ENCODE assay signal across 16 cellular contexts in the genomic region with DNA sequence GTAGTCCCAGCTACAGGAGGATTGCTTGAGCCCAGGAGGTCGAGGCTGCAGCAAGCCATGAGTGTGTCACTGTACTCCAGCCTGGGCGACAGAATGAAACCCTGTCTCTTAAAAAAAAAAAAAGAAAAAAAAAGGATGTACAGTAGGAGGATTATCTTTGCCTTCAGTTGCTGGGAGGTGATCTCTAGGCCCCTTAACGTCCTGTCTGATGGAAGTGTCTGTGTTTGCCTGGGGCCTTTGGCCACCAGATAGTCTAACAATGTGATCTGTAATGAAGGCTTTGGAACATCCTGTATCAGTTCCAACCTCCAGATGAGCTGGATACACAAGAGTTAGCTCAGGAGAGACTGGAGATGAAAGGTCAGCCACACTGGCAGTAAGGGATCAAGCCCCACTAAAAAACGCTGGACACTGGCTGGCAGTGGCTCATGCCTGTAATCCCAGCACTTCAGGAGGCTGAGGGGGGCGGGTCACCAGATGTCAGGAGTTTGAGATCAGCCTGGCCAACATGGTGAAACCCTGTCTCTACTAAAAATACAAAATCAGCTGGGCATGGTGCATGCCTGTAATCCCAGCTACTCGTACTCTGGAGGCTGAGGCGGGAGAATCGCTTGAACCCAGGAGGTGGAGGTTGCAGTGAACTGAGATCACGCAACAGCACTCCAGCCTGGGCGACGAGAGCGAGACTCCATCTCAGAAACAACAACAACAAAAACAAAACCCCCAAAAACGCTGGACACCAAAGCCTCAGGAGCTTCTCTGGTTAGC. TPM values are rescaled to one million over a fixed set of nuclear protein-coding genes. Genes with fewer than 3 reads are reported as not detected.
DNase-seq lines count a peak whose midpoint lies in the region; ATAC-seq, FAIRE-seq and TF ChIP-seq lines count a peak whose summit lies in the region.
"Had no signal": no experiment of that assay in that cellular context is flagged by ENCODE, and none has a peak within 500 bp of the region (broad histone marks: within the 10 kb centered on the region; RNA-seq: fewer than 3 reads in every experiment).

No MANE protein-coding gene starts in this region.

- H3K27ac ChIP-seq in spleen = no peak overlapping the region
- H3K27ac ChIP-seq in suprapubic skin = no peak overlapping the region
- H3K27ac ChIP-seq: C4-2B, pancreas, upper lobe of right lung had no signal

- H3K4me3 ChIP-seq in spleen = no peak overlapping the region
- H3K4me3 ChIP-seq in suprapubic skin = no peak overlapping the region
- H3K4me3 ChIP-seq: pancreas, skin epidermis, upper lobe of right lung had no signal

- intact Hi-C loops in Calu3 (cut with micrococcal nuclease; ENCODE audit: unreplicated experiment) (no loop called here), spleen (cut with DNase I; ENCODE audit: low total_unique reads) (no loop called here)
- intact Hi-C loops in activated T-helper 1 cell treated with anti-CD3 and anti-CD28 coated beads, Interleukin-12 subunit alpha, Interleukin-12 subunit beta, Interleukin-2, Interleukin-4 antibody, amounts not matched to agents 30 ng/mL and 10 ng/mL and 1 ng/mL, durations not matched to agents 14 hours and 24 hours and 36 hours (cut with micrococcal nuclease) = no loop called here

- TF ChIP-seq CTCF in Calu3 (IDR thresholded peaks at IDR 0.05; ENCODE audit: unreplicated experiment) = no peak
- TF ChIP-seq CTCF in spleen (IDR thresholded peaks at IDR 0.05 in 8 of 11, conservative IDR thresholded peaks at IDR 0.05 in 3 of 11) = no peak
- TF ChIP-seq CTCF in suprapubic skin (IDR thresholded peaks at IDR 0.05) = no peak

- no peaks in the 10 kb centered on the region for H3K27me3 Mint-ChIP-seq in T-helper 2 cell treated with Interferon-gamma antibody and Interleukin-4, amounts not matched to agents 5 μg/mL and 100 μg/mL, for 36 hours (ENCODE audit: low read depth)
- H3K27me3 Mint-ChIP-seq in Calu3 (ENCODE audit: unreplicated experiment) = no peaks in the 10 kb centered on the region
- H3K27me3 Mint-ChIP-seq in activated T-helper 1 cell treated with anti-CD3 and anti-CD28 coated beads, Interleukin-12 subunit alpha, Interleukin-12 subunit beta, Interleukin-2, Interleukin-4 antibody, amounts not matched to agents 30 ng/mL and 10 ng/mL and 1 ng/mL, durations not matched to agents 14 hours and 24 hours and 36 hours (ENCODE audit: insufficient read depth) = peaks cover 4% of the 10 kb centered on the region
- no peaks in the 10 kb centered on the region for H3K27me3 Mint-ChIP-seq in naive thymus-derived CD8-positive, alpha-beta T cell

- H3K27ac Mint-ChIP-seq in T-helper 2 cell treated with Interferon-gamma antibody and Interleukin-4, amounts not matched to agents 5 μg/mL and 100 μg/mL, for 36 hours = peak overlapping the region; percentile 85
- peak overlapping the region; percentile 93 for H3K27ac Mint-ChIP-seq in Calu3 (ENCODE audit: unreplicated experiment)
- H3K27ac Mint-ChIP-seq in activated T-helper 1 cell treated with anti-CD3 and anti-CD28 coated beads, Interleukin-12 subunit alpha, Interleukin-12 subunit beta, Interleukin-2, Interleukin-4 antibody, amounts not matched to agents 30 ng/mL and 10 ng/mL and 1 ng/mL, durations not matched to agents 14 hours and 24 hours and 36 hours = peak overlapping the region; percentile 65
- peak overlapping the region; percentile 72 to 93 (median 91) for H3K27ac Mint-ChIP-seq in naive thymus-derived CD8-positive, alpha-beta T cell

- H3K36me3 ChIP-seq in spleen (no peaks in the 10 kb centered on the region), suprapubic skin (no peaks in the 10 kb centered on the region)
- H3K36me3 ChIP-seq: pancreas, upper lobe of right lung had no signal

- H3K4me3 Mint-ChIP-seq in T-helper 2 cell treated with Interferon-gamma antibody and Interleukin-4, amounts not matched to agents 5 μg/mL and 100 μg/mL, for 36 hours = peak overlapping the region; percentile 57
- peak overlapping the region; percentile 51 for H3K4me3 Mint-ChIP-seq in Calu3 (ENCODE audit: low read depth, unreplicated experiment)
- peak overlapping the region; percentile 3 for H3K4me3 Mint-ChIP-seq in activated T-helper 1 cell treated with anti-CD3 and anti-CD28 coated beads, Interleukin-12 subunit alpha, Interleukin-12 subunit beta, Interleukin-2, Interleukin-4 antibody, amounts not matched to agents 30 ng/mL and 10 ng/mL and 1 ng/mL, durations not matched to agents 14 hours and 24 hours and 36 hours
- peak overlapping the region in 9 of 10 donors; percentile 35 to 70 (median 56) for H3K4me3 Mint-ChIP-seq in naive thymus-derived CD8-positive, alpha-beta T cell

- no peaks in the 10 kb centered on the region for H3K36me3 Mint-ChIP-seq in T-helper 2 cell treated with Interferon-gamma antibody and Interleukin-4, amounts not matched to agents 5 μg/mL and 100 μg/mL, for 36 hours (ENCODE audit: low read depth)
- peaks cover 46% of the 10 kb centered on the region for H3K36me3 Mint-ChIP-seq in Calu3 (ENCODE audit: insufficient read depth, unreplicated experiment)
- H3K36me3 Mint-ChIP-seq in activated T-helper 1 cell treated with anti-CD3 and anti-CD28 coated beads, Interleukin-12 subunit alpha, Interleukin-12 subunit beta, Interleukin-2, Interleukin-4 antibody, amounts not matched to agents 30 ng/mL and 10 ng/mL and 1 ng/mL, durations not matched to agents 14 hours and 24 hours and 36 hours (ENCODE audit: low read depth) = no peaks in the 10 kb centered on the region
- H3K36me3 Mint-ChIP-seq in naive thymus-derived CD8-positive, alpha-beta T cell = no peaks in the 10 kb centered on the region

- peaks cover 24% of the 10 kb centered on the region for H3K4me1 Mint-ChIP-seq in T-helper 2 cell treated with Interferon-gamma antibody and Interleukin-4, amounts not matched to agents 5 μg/mL and 100 μg/mL, for 36 hours (ENCODE audit: low read depth)
- peaks cover 51% of the 10 kb centered on the region for H3K4me1 Mint-ChIP-seq in Calu3 (ENCODE audit: low read depth, unreplicated experiment)
- peaks cover 31% of the 10 kb centered on the region for H3K4me1 Mint-ChIP-seq in activated T-helper 1 cell treated with anti-CD3 and anti-CD28 coated beads, Interleukin-12 subunit alpha, Interleukin-12 subunit beta, Interleukin-2, Interleukin-4 antibody, amounts not matched to agents 30 ng/mL and 10 ng/mL and 1 ng/mL, durations not matched to agents 14 hours and 24 hours and 36 hours (ENCODE audit: low read depth)
- peaks cover 0 to 22% (median 18%) of the 10 kb centered on the region in 4 donors for H3K4me1 Mint-ChIP-seq in naive thymus-derived CD8-positive, alpha-beta T cell

- BruUV-seq in Calu3 (replicated peaks; lab: Mats Ljungman, UMichigan) = no TSS peak

- POLR2A ChIA-PET in naive thymus-derived CD8-positive, alpha-beta T cell (lab: Charles Lee) = interaction anchor here (0.5 to 0.6 kb wide), 2 partner anchors 9 to 881 kb away, joined by 3 to 4 read pairs; no protein-coding TSS in a partner anchor

- ATAC-seq in naive thymus-derived CD8-positive, alpha-beta T cell = peak; percentile 9
- ATAC-seq: left ventricle myocardium superior, upper lobe of right lung had no signal

- no peak for DNase-seq in T-helper 2 cell treated with Interferon-gamma antibody and Interleukin-4, amounts not matched to agents 5 μg/mL and 100 μg/mL, for 36 hours (ENCODE audit: low spot score)
- DNase-seq in T-helper 2 cell = no peak
- DNase-seq in Calu3 = no peak
- DNase-seq in activated T-helper 1 cell treated with anti-CD3 and anti-CD28 coated beads, Interleukin-12 subunit alpha, Interleukin-12 subunit beta, Interleukin-2, Interleukin-4 antibody, amounts not matched to agents 30 ng/mL and 10 ng/mL and 1 ng/mL, durations not matched to agents 14 hours and 24 hours and 36 hours (ENCODE audit: low spot score) = no peak
- DNase-seq in naive thymus-derived CD8-positive, alpha-beta T cell = peak in 1 of 10 donors; percentile 2
- no peak for DNase-seq in spleen
- no peak for DNase-seq in RCC 7860 (ENCODE audit: low spot score)
- no peak for DNase-seq in suprapubic skin (ENCODE audit: low spot score in 2 of 2)
- DNase-seq: left ventricle myocardium superior, NCI-H2081, NCI-H510A treated with DMSO at 0.1 percent for 48 hours, pancreas, upper lobe of right lung had no signal

- H3K4me1 ChIP-seq in spleen (no peaks in the 10 kb centered on the region), suprapubic skin (peaks cover 23% of the 10 kb centered on the region)
- H3K4me1 ChIP-seq: pancreas, upper lobe of right lung had no signal

- no peak for TF ChIP-seq EP300 in suprapubic skin (IDR thresholded peaks at IDR 0.05)

- FAIRE-seq in RCC 7860 (lab: Jason Lieb, UNC) = no peak
- FAIRE-seq: pancreas had no signal

- H3K9me3 ChIP-seq in spleen = no peaks in the 10 kb centered on the region
- no peaks in the 10 kb centered on the region for H3K9me3 ChIP-seq in suprapubic skin
- H3K9me3 ChIP-seq: pancreas, upper lobe of right lung had no signal

- WGBS in spleen, 5 donors = 72 to 88% (median 80%) methylated on average over 13 of the region's 13 CpGs
- WGBS in suprapubic skin = 82% methylated on average over 13 of the region's 13 CpGs

- H3K9me3 Mint-ChIP-seq in T-helper 2 cell treated with Interferon-gamma antibody and Interleukin-4, amounts not matched to agents 5 μg/mL and 100 μg/mL, for 36 hours = no peaks in the 10 kb centered on the region
- H3K9me3 Mint-ChIP-seq in Calu3 (ENCODE audit: low read depth, unreplicated experiment) = no peaks in the 10 kb centered on the region
- H3K9me3 Mint-ChIP-seq in activated T-helper 1 cell treated with anti-CD3 and anti-CD28 coated beads, Interleukin-12 subunit alpha, Interleukin-12 subunit beta, Interleukin-2, Interleukin-4 antibody, amounts not matched to agents 30 ng/mL and 10 ng/mL and 1 ng/mL, durations not matched to agents 14 hours and 24 hours and 36 hours = no peaks in the 10 kb centered on the region
- no peaks in the 10 kb centered on the region for H3K9me3 Mint-ChIP-seq in naive thymus-derived CD8-positive, alpha-beta T cell

- CTCF ChIA-PET in Calu3 (lab: Charles Lee) = interaction anchor here (0.5 to 1.8 kb wide), 5 partner anchors 10 to 102 kb away, joined by 3 to 9 read pairs (median 3); no protein-coding TSS in a partner anchor

- TF ChIP-seq POLR2A in spleen (IDR thresholded peaks at IDR 0.05) = no peak
- TF ChIP-seq POLR2A in suprapubic skin (IDR thresholded peaks at IDR 0.05) = no peak

- no peaks in the 10 kb centered on the region for H3K27me3 ChIP-seq in spleen (replicated peaks in 1 of 7)
- no peaks in the 10 kb centered on the region for H3K27me3 ChIP-seq in suprapubic skin
- H3K27me3 ChIP-seq: pancreas, upper lobe of right lung had no signal

RNA-seq across cellular contexts. Expression of gene HNF1A, which starts 19.0 kb away (rescaled TPM):
- total RNA-seq in Calu3 (2022) = 8.4 and 10.0 TPM in 2 replicates
- total RNA-seq in activated T-helper 1 cell treated with anti-CD3 and anti-CD28 coated beads, Interleukin-12 subunit alpha, Interleukin-12 subunit beta, Interleukin-2, Interleukin-4 antibody, amounts not matched to agents 30 ng/mL and 10 ng/mL and 1 ng/mL, durations not matched to agents 14 hours and 24 hours and 36 hours = not detected in 2 replicates
- not detected for total RNA-seq in naive thymus-derived CD8-positive, alpha-beta T cell
- polyA plus RNA-seq in naive thymus-derived CD8-positive, alpha-beta T cell = not detected
- total RNA-seq in spleen = not detected
- not detected for polyA plus RNA-seq in spleen
- under 1 TPM in 1 of 4 donors, not detected in 3; 0.57 TPM for total RNA-seq in suprapubic skin
- total RNA-seq: A172, left ventricle myocardium superior, upper lobe of right lung had no signal

RNA-seq across cellular contexts. Expression of gene SPPL3, which starts 55.1 kb away (rescaled TPM):
- total RNA-seq in Calu3 (2022) = 61.0 and 61.1 TPM in 2 replicates
- 27.3 and 31.2 TPM in 2 replicates for total RNA-seq in activated T-helper 1 cell treated with anti-CD3 and anti-CD28 coated beads, Interleukin-12 subunit alpha, Interleukin-12 subunit beta, Interleukin-2, Interleukin-4 antibody, amounts not matched to agents 30 ng/mL and 10 ng/mL and 1 ng/mL, durations not matched to agents 14 hours and 24 hours and 36 hours
- total RNA-seq in naive thymus-derived CD8-positive, alpha-beta T cell = 10 to 100 TPM; 54.0 to 56.2 TPM
- polyA plus RNA-seq in naive thymus-derived CD8-positive, alpha-beta T cell = 10 to 100 TPM; 23.3 to 37.3 (median 23.9) TPM
- total RNA-seq in spleen = 10 to 100 TPM; 41.0 to 76.9 (median 47.6) TPM
- 10 to 100 TPM in 2 of 3 donors, 1 to 10 TPM in 1; 9.0 to 13.6 (median 10.7) TPM for polyA plus RNA-seq in spleen
- total RNA-seq in suprapubic skin = 10 to 100 TPM; 64.7 to 91.8 (median 70.6) TPM

RNA-seq across cellular contexts. Expression of gene C12orf43, which starts 57.0 kb away (rescaled TPM):
- total RNA-seq in Calu3 (2022) = 26.2 and 28.7 TPM in 2 replicates
- 34.6 and 35.3 TPM in 2 replicates for total RNA-seq in activated T-helper 1 cell treated with anti-CD3 and anti-CD28 coated beads, Interleukin-12 subunit alpha, Interleukin-12 subunit beta, Interleukin-2, Interleukin-4 antibody, amounts not matched to agents 30 ng/mL and 10 ng/mL and 1 ng/mL, durations not matched to agents 14 hours and 24 hours and 36 hours
- 10 to 100 TPM; 18.1 to 21.3 TPM for total RNA-seq in naive thymus-derived CD8-positive, alpha-beta T cell
- polyA plus RNA-seq in naive thymus-derived CD8-positive, alpha-beta T cell = 10 to 100 TPM; 23.4 to 26.0 (median 25.4) TPM
- total RNA-seq in spleen = 10 to 100 TPM in 6 of 7 donors, 1 to 10 TPM in 1; 8.0 to 16.8 (median 13.5) TPM
- polyA plus RNA-seq in spleen = 10 to 100 TPM in 1 of 3 donors, 1 to 10 TPM in 2; 8.7 to 10.5 (median 9.5) TPM
- total RNA-seq in suprapubic skin = 10 to 100 TPM in 1 of 4 donors, 1 to 10 TPM in 3; 5.4 to 14.8 (median 7.1) TPM

Comparison
In these comparisons a context has a peak if more than half of its experiments do, and no peak if none do; other contexts are left out.
1. H3K4me3 Mint-ChIP-seq: peak in every context shown above with its lines; median percentile 57 in T-helper 2 cell treated with Interferon-gamma antibody and Interleukin-4, amounts not matched to agents 5 μg/mL and 100 μg/mL, for 36 hours; 56 in naive thymus-derived CD8-positive, alpha-beta T cell; 51 in Calu3; 3 in activated T-helper 1 cell treated with anti-CD3 and anti-CD28 coated beads, Interleukin-12 subunit alpha, Interleukin-12 subunit beta, Interleukin-2, Interleukin-4 antibody, amounts not matched to agents 30 ng/mL and 10 ng/mL and 1 ng/mL, durations not matched to agents 14 hours and 24 hours and 36 hours.